ENCODE assay signal across 9 cellular contexts in genomic region chr1:117657031-117657430, GRCh38. TPM values are rescaled to one million over a fixed set of nuclear protein-coding genes. Genes with fewer than 3 reads are reported as not detected.
DNase-seq lines count a peak whose midpoint lies in the region; ATAC-seq and TF ChIP-seq lines count a peak whose summit lies in the region.
"Had no signal": no experiment of that assay in that cellular context is flagged by ENCODE, and none has a peak within 500 bp of the region (broad histone marks: within the 10 kb centered on the region; RNA-seq: fewer than 3 reads in every experiment).

No MANE protein-coding gene starts in this region.

- H3K9me3 Mint-ChIP-seq in chondrocyte (ENCODE audit: low read depth): no peaks in the 10 kb centered on the region

- H3K79me2 ChIP-seq in PC-3 (ENCODE audit: low read length): no peaks in the 10 kb centered on the region

- no peaks in the 10 kb centered on the region for H3K27me3 Mint-ChIP-seq in chondrocyte (ENCODE audit: low read depth)

- no CpG with 5 or more reads among the region's 3 CpGs for WGBS in neuronal stem cell (ENCODE audit: extremely low coverage in 2 of 2, insufficient read length in 2 of 2, insufficient replicate concordance in 1 of 2), 2 donors
- WGBS in spleen, 5 donors: 39 to 66% (median 54%) methylated on average over 3 of the region's 3 CpGs

- peak overlapping the region; percentile 46 for H3K27ac Mint-ChIP-seq in chondrocyte (ENCODE audit: unreplicated experiment)

- no peak overlapping the region for H3K4ac ChIP-seq in neuronal stem cell (ENCODE audit: low read length)

- no peak overlapping the region for H4K91ac ChIP-seq in neuronal stem cell (ENCODE audit: low read depth, low read length, poor library complexity)

- TF ChIP-seq CTCF in PC-3 (conservative IDR thresholded peaks at IDR 0.05; ENCODE audit: low read depth, low read length) (no peak), chondrocyte (IDR thresholded peaks at IDR 0.05) (no peak), spleen (IDR thresholded peaks at IDR 0.05 in 8 of 11, conservative IDR thresholded peaks at IDR 0.05 in 3 of 11) (no peak)

- peak overlapping the region; percentile 12 for H3K4me2 ChIP-seq in PC-3 (ENCODE audit: low read length)
- H3K4me2 ChIP-seq in neuronal stem cell (ENCODE audit: insufficient read depth, low read length, poor library complexity, severe bottlenecking): no peak overlapping the region

- no peaks in the 10 kb centered on the region for H3K9me2 ChIP-seq in PC-3 (replicated peaks; ENCODE audit: low read length)

- no peak overlapping the region for H2AK5ac ChIP-seq in neuronal stem cell (ENCODE audit: low read depth, low read length)

- POLR2A ChIA-PET in PC-3 (lab: Charles Lee; ENCODE audit: unreplicated experiment): no interaction called here

- no peaks in the 10 kb centered on the region for H3K79me1 ChIP-seq in neuronal stem cell (ENCODE audit: low read depth, low read length)

- no peaks in the 10 kb centered on the region for H3F3A ChIP-seq in PC-3 (ENCODE audit: low read length, unreplicated experiment)

- no peaks in the 10 kb centered on the region for H3K9me3 ChIP-seq in PC-3 (ENCODE audit: low read length)
- H3K9me3 ChIP-seq in neuronal stem cell (replicated peaks in 1 of 2; ENCODE audit: control insufficient read depth in 2 of 2, insufficient read depth in 1 of 2, low read depth in 1 of 2, low read length in 2 of 2): no peaks in the 10 kb centered on the region
- H3K9me3 ChIP-seq in spleen: peaks cover 0 to 1% (median 0%) of the 10 kb centered on the region in 8 donors

- peak; percentile 64 for ATAC-seq in PC-3

- no peak overlapping the region for H2BK12ac ChIP-seq in neuronal stem cell (ENCODE audit: low read length)

- H3K36me3 Mint-ChIP-seq in chondrocyte (ENCODE audit: low read depth): no peaks in the 10 kb centered on the region

- H3K27me3 ChIP-seq in PC-3 (ENCODE audit: low read length): no peaks in the 10 kb centered on the region
- peaks cover 0 to 10% (median 0%) of the 10 kb centered on the region in 3 experiments for H3K27me3 ChIP-seq in neuronal stem cell (ENCODE audit: control insufficient read depth in 3 of 3, insufficient read depth in 3 of 3, low read depth in 1 of 3, low read length in 3 of 3)
- H3K27me3 ChIP-seq in spleen (replicated peaks in 1 of 7): no peaks in the 10 kb centered on the region

- H3K4me3 ChIP-seq in PC-3 (ENCODE audit: low read length) (no peak overlapping the region), neuronal stem cell (ENCODE audit: low read length in 2 of 2) (no peak overlapping the region), spleen (no peak overlapping the region)

- no peaks in the 10 kb centered on the region for H4K20me1 ChIP-seq in PC-3 (ENCODE audit: low read length)

- H3K18ac ChIP-seq in neuronal stem cell (ENCODE audit: low read length): no peak overlapping the region

- intact Hi-C loops in PC-3 (cut with micrococcal nuclease) (no loop called here), spleen (cut with DNase I; ENCODE audit: low total_unique reads) (no loop called here)

- H3K14ac ChIP-seq in neuronal stem cell (ENCODE audit: low read length): no peak overlapping the region

- peaks cover 15% of the 10 kb centered on the region for H3K4me1 Mint-ChIP-seq in chondrocyte (ENCODE audit: low read depth)

- no peak for TF ChIP-seq POLR2A in spleen (IDR thresholded peaks at IDR 0.05)

- H2BK120ac ChIP-seq in neuronal stem cell (ENCODE audit: low read depth, low read length): no peak overlapping the region

- DNase-seq in DMS53 (lab: John Stamatoyannopoulos, UW): peak; percentile 23
- no peak for DNase-seq in DMS53 treated with DMSO at 0.1 percent for 48 hours (lab: John Stamatoyannopoulos, UW; ENCODE audit: unreplicated experiment)
- peak; percentile 82 for DNase-seq in PC-3
- no peak for DNase-seq in chondrocyte (ENCODE audit: low spot score)
- DNase-seq in neuronal stem cell (ENCODE audit: low spot score): peak; percentile 5
- DNase-seq in AML-193 (lab: John Stamatoyannopoulos, UW): no peak
- no peak for DNase-seq in spleen
- DNase-seq in C1 segment of cervical spinal cord (lab: John Stamatoyannopoulos, UW): no peak

- H3K36me3 ChIP-seq in PC-3 (ENCODE audit: low read depth, low read length): no peaks in the 10 kb centered on the region
- H3K36me3 ChIP-seq in neuronal stem cell (replicated peaks in 1 of 2; ENCODE audit: control insufficient read depth in 2 of 2, insufficient read depth in 2 of 2, low read length in 2 of 2): no peaks in the 10 kb centered on the region
- H3K36me3 ChIP-seq in spleen: no peaks in the 10 kb centered on the region

- no peak overlapping the region for H2BK15ac ChIP-seq in neuronal stem cell (ENCODE audit: low read length)

- no TSS peak for BruUV-seq in PC-3 (replicated peaks; lab: Mats Ljungman, UMichigan)

- peaks cover 35% of the 10 kb centered on the region for H3K4me1 ChIP-seq in PC-3 (ENCODE audit: insufficient read depth, low read length)
- H3K4me1 ChIP-seq in neuronal stem cell (ENCODE audit: control insufficient read depth in 2 of 2, insufficient read depth in 1 of 2, low read depth in 1 of 2, low read length in 2 of 2): peaks cover 0 to 1% of the 10 kb centered on the region in 2 donors
- peaks cover 62 to 100% (median 82%) of the 10 kb centered on the region in 6 donors for H3K4me1 ChIP-seq in spleen

- no peak overlapping the region for H2BK5ac ChIP-seq in neuronal stem cell (ENCODE audit: low read length)

- no peak overlapping the region for H3K4me3 Mint-ChIP-seq in chondrocyte (ENCODE audit: unreplicated experiment)

- CTCF ChIA-PET in PC-3 (lab: Charles Lee): no interaction called here

- H3K27ac ChIP-seq in PC-3 (ENCODE audit: low read length) (peak overlapping the region; percentile 23), neuronal stem cell (replicated peaks; ENCODE audit: low read length) (no peak overlapping the region), spleen (peak overlapping the region in 4 of 8 donors; percentile 80 to 92 (median 84))
- H3K27ac ChIP-seq: 22Rv1 had no signal

- no peak overlapping the region for H3K9ac ChIP-seq in PC-3 (ENCODE audit: low read length)
- no peak overlapping the region for H3K9ac ChIP-seq in neuronal stem cell (ENCODE audit: low read depth, low read length, poor library complexity)

- no peak overlapping the region for H3K23ac ChIP-seq in neuronal stem cell (ENCODE audit: low read depth, low read length, poor library complexity)

- H4K8ac ChIP-seq in neuronal stem cell (ENCODE audit: low read depth, low read length): no peak overlapping the region

- 0 out of 2 replicates have a peak overlapping the region, but pooled peaks have one; percentile 4 for H2AFZ ChIP-seq in PC-3 (ENCODE audit: low read length)
- H2AFZ ChIP-seq in neuronal stem cell (ENCODE audit: low read length): no peak overlapping the region

RNA-seq across cellular contexts. Expression of gene TENT5C, which starts 51.2 kb away (rescaled TPM):
- total RNA-seq in PC-3 (2014; rRNA removed) (2.2 and 2.4 TPM in 2 replicates), chondrocyte (0.20 to 0.41 TPM (median 0.21 TPM) in 3 replicates), spleen (100 to 1,000 TPM in 1 of 7 donors, 10 to 100 TPM in 6; 32.0 to 181 (median 39.5) TPM)
- 0.24 TPM for polyA plus RNA-seq in neuronal stem cell (2013, experiment 1 of 2)
- 0.22 TPM for polyA plus RNA-seq in neuronal stem cell (2013, experiment 2 of 2)
- 1 to 10 TPM; 5.6 to 8.1 (median 6.3) TPM for polyA plus RNA-seq in spleen

Comparison
In these comparisons a context has a peak if more than half of its experiments do, and no peak if none do; other contexts are left out.
1. DNase-seq: peak in DMS53 (single experiment), PC-3 (single experiment) and neuronal stem cell (single experiment); none in DMS53 treated with DMSO at 0.1 percent for 48 hours (single experiment), chondrocyte (single experiment), AML-193 (0 of 2), spleen (single experiment) and C1 segment of cervical spinal cord (0 of 14).